Comparison of ENCODE assay signal across 18 cellular contexts in genomic region chr3:77313843-77314242, GRCh38.
"Had no signal": no experiment of that assay in that cellular context is flagged by ENCODE, and none has a peak within 500 bp of the region (broad histone marks: within the 10 kb centered on the region; RNA-seq: fewer than 3 reads in every experiment).

No MANE protein-coding gene starts in this region.

- H3K36me3 Mint-ChIP-seq: mesothelial cell of epicardium had no signal

- H3K9me3 ChIP-seq: esophagus muscularis mucosa, gastroesophageal sphincter, heart left ventricle, left lung, lower lobe of right lung, mucosa of descending colon had no signal

- H3K4me1 Mint-ChIP-seq: mesothelial cell of epicardium had no signal

- H3K27ac ChIP-seq: dorsolateral prefrontal cortex, esophagus muscularis mucosa, foreskin keratinocyte, gastroesophageal sphincter, heart left ventricle, hepatocyte, left lung, lower lobe of right lung had no signal

- ATAC-seq: foreskin keratinocyte, gastroesophageal sphincter, heart left ventricle, left cardiac atrium, left lung, left ventricle myocardium superior, lower lobe of right lung, mucosa of descending colon had no signal

- H3K4me3 ChIP-seq: coronary artery, dorsolateral prefrontal cortex, esophagus muscularis mucosa, gastroesophageal sphincter, heart left ventricle, hepatocyte, left lung, lower lobe of right lung, mucosa of descending colon had no signal

- H3K9me3 Mint-ChIP-seq: mesothelial cell of epicardium had no signal

- H3K4me1 ChIP-seq: esophagus muscularis mucosa, foreskin keratinocyte, gastroesophageal sphincter, heart left ventricle, left lung, lower lobe of right lung had no signal

- H2AFZ ChIP-seq: hepatocyte had no signal

- H3K27me3 ChIP-seq: dorsolateral prefrontal cortex, esophagus muscularis mucosa, foreskin keratinocyte, gastroesophageal sphincter, heart left ventricle, hepatocyte, left lung had no signal

- DNase-seq: dermis blood vessel endothelial cell; dorsolateral prefrontal cortex; effector CD4-positive, alpha-beta T cell; effector memory CD4-positive, alpha-beta T cell; foreskin keratinocyte; heart left ventricle; hypothalamus; left cardiac atrium; left lung; left ventricle myocardium superior; lower lobe of right lung; mesenchymal stem cell; mucosa of descending colon had no signal

- H3K4me2 ChIP-seq: hepatocyte had no signal

- H3K36me3 ChIP-seq: esophagus muscularis mucosa, gastroesophageal sphincter, heart left ventricle, left lung, lower lobe of right lung had no signal

- H3K4me3 Mint-ChIP-seq: mesothelial cell of epicardium had no signal

- H3K27ac Mint-ChIP-seq: mesothelial cell of epicardium had no signal
